Comparison of ENCODE assay signal across 21 cellular contexts in genomic region chr4:105093975-105094374, GRCh38.
"Had no signal": no experiment of that assay in that cellular context is flagged by ENCODE, and none has a peak within 500 bp of the region (broad histone marks: within the 10 kb centered on the region; RNA-seq: fewer than 3 reads in every experiment).

No MANE protein-coding gene starts in this region.

- H3K36me3 ChIP-seq: MG63 had no signal

- H3K4me2 ChIP-seq: SK-N-SH had no signal

- H3K27me3 ChIP-seq: MG63 had no signal

- DNase-seq: KBM-7, MG63, NCI-H1092, NCI-H1436, NCI-H187, NCI-H2029, NCI-H2081 treated with DMSO at 0.1 percent for 48 hours, NCI-H2171, NCI-H226, NCI-H446, NCI-H510A, NCI-H524 treated with DMSO at 0.1 percent for 48 hours, NCI-H69, NCI-H774, RPMI8226, SHP77, SK-N-SH, SW 1271 had no signal

- FAIRE-seq: HTR-8/SVneo, RCC 7860 had no signal

- H3K9ac ChIP-seq: SK-N-SH had no signal

- H3K27ac ChIP-seq: HL-60 had no signal

- H3K4me3 ChIP-seq: MG63 had no signal
